In genomic region chr3:48278884-48279559, GRCh38 we compare ENCODE assay signal across 1 cellular context.
TF ChIP-seq lines count a peak whose summit lies in the region.

No MANE protein-coding gene starts in this region.

TF ChIP-seq in WTC11, 78 proteins besides CTCF, POLR2A, EP300 and RAD21 (continued from another document):
- TF ChIP-seq ZSCAN18 (CRISPR knock-in tag; IDR thresholded peaks at IDR 0.05), result no peak
- TF ChIP-seq HMGXB4 (CRISPR knock-in tag; IDR thresholded peaks at IDR 0.05), result no peak
- TF ChIP-seq PREB (CRISPR knock-in tag; IDR thresholded peaks at IDR 0.05; ENCODE audit: borderline replicate concordance), result no peak
- TF ChIP-seq FOXK1 (CRISPR knock-in tag; IDR thresholded peaks at IDR 0.05), result no peak
- no peak for TF ChIP-seq ZNF512 (CRISPR knock-in tag; IDR thresholded peaks at IDR 0.05; ENCODE audit: borderline replicate concordance)
- no peak for TF ChIP-seq RORB (CRISPR knock-in tag; IDR thresholded peaks at IDR 0.05)
- no peak for TF ChIP-seq FOXP4 (CRISPR knock-in tag; IDR thresholded peaks at IDR 0.05)
- TF ChIP-seq ATF6 (CRISPR knock-in tag; IDR thresholded peaks at IDR 0.05), result no peak
- TF ChIP-seq RELA (CRISPR knock-in tag; IDR thresholded peaks at IDR 0.05; ENCODE audit: borderline replicate concordance), result no peak
- no peak for TF ChIP-seq OVOL2 (CRISPR knock-in tag; IDR thresholded peaks at IDR 0.05; ENCODE audit: borderline replicate concordance)
- no peak for TF ChIP-seq PRDM15 (CRISPR knock-in tag; IDR thresholded peaks at IDR 0.05)
- no peak for TF ChIP-seq ZBTB43 (CRISPR knock-in tag; IDR thresholded peaks at IDR 0.05)
- no peak for TF ChIP-seq TP53 (CRISPR knock-in tag; IDR thresholded peaks at IDR 0.05)
- TF ChIP-seq ERG (CRISPR knock-in tag; IDR thresholded peaks at IDR 0.05), result no peak
